Comparison of ENCODE assay signal across 1 cellular context in the genomic region with DNA sequence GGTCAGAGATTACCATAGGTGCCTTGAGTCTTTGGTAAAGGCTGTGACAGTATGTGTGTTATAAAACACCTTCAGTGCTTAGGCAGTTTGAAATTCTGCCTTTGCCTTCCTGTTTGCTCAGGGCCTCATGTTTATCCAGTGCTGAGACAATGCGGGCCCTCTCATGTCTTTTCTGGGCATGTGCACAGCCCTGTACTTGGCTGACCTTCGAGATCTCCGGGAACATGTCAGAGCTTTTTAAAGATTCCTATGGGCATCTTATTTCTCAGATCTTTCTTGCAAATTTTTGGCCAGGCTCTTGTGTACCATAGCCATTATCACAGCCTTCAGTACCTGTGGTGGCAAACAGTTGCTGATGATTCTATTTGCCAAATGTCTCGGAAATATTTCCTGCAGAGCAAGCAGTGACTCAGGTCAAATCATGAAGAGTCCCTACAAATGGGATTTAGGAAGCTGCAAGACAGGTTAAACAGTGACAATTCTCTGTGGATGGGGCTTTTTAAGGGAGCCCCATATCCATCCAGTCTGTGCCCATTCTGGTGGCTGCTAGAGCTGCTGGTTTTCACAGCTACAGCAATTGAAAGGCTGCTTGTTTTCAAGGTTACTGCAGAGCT.
TF ChIP-seq lines count a peak whose summit lies in the region.

No MANE protein-coding gene starts in this region.

TF ChIP-seq in HepG2, 621 proteins besides CTCF, POLR2A, EP300 and RAD21 (continued from another document and continues in another):
- TF ChIP-seq ZNF605 (CRISPR knock-in tag; IDR thresholded peaks at IDR 0.05) (peak; percentile 44; the same call in 1 of the 2 replicates), KLF16 (CRISPR knock-in tag; IDR thresholded peaks at IDR 0.05) (no peak), RBAK (CRISPR knock-in tag; IDR thresholded peaks at IDR 0.05) (no peak), ZNF816 (CRISPR knock-in tag; IDR thresholded peaks at IDR 0.05; ENCODE audit: borderline replicate concordance) (0 out of 2 replicates have a peak, but pooled peaks have one; percentile 14), CENPX (CRISPR knock-in tag; IDR thresholded peaks at IDR 0.05) (no peak), ZNF136 (CRISPR knock-in tag; IDR thresholded peaks at IDR 0.05; ENCODE audit: low read depth) (no peak; the same call in 1 of the 2 replicates), KLF11 (CRISPR knock-in tag; IDR thresholded peaks at IDR 0.05) (no peak), YEATS4 (CRISPR knock-in tag; IDR thresholded peaks at IDR 0.05; ENCODE audit: borderline replicate concordance) (no peak; the same call in 1 of the 2 replicates), NR2F2 (IDR thresholded peaks at IDR 0.05; ENCODE audit: borderline replicate concordance, low read depth) (no peak), ZNF282 (IDR thresholded peaks at IDR 0.05; ENCODE audit: partially characterized antibody) (no peak), POGZ (CRISPR knock-in tag; IDR thresholded peaks at IDR 0.05) (peak; percentile 83), TOE1 (CRISPR knock-in tag; IDR thresholded peaks at IDR 0.05) (no peak), SRF (IDR thresholded peaks at IDR 0.05; ENCODE audit: low read depth, low read length) (no peak), NR2F1 (CRISPR knock-in tag; IDR thresholded peaks at IDR 0.05) (no peak), SNAPC5 (CRISPR knock-in tag; IDR thresholded peaks at IDR 0.05; ENCODE audit: borderline replicate concordance) (no peak), ZNF614 (CRISPR knock-in tag; IDR thresholded peaks at IDR 0.05; ENCODE audit: borderline replicate concordance) (peak; percentile 80), ARID5B (CRISPR knock-in tag; IDR thresholded peaks at IDR 0.05) (peak; percentile 88), SP140L (CRISPR knock-in tag; IDR thresholded peaks at IDR 0.05; ENCODE audit: borderline replicate concordance) (no peak; the same call in 1 of the 2 replicates), NCOR1 (IDR thresholded peaks at IDR 0.05; ENCODE audit: borderline replicate concordance, low read length) (0 out of 2 replicates have a peak, but pooled peaks have one; percentile 30), TBX3 (IDR thresholded peaks at IDR 0.05; ENCODE audit: borderline replicate concordance) (peak; percentile 25; the same call in 1 of the 2 replicates), DPF2 (CRISPR knock-in tag; IDR thresholded peaks at IDR 0.05; ENCODE audit: borderline replicate concordance, low read depth) (no peak), GTF2F1 (IDR thresholded peaks at IDR 0.05; ENCODE audit: low read length) (no peak), ZNF263 (CRISPR knock-in tag; IDR thresholded peaks at IDR 0.05) (no peak), ZNF772 (CRISPR knock-in tag; IDR thresholded peaks at IDR 0.05) (no peak), PBX2 (CRISPR knock-in tag; IDR thresholded peaks at IDR 0.05) (no peak), TP53 (CRISPR knock-in tag; conservative IDR thresholded peaks at IDR 0.05) (no peak), IKZF4 (CRISPR knock-in tag; IDR thresholded peaks at IDR 0.05; ENCODE audit: borderline replicate concordance, low read depth, not compliant biosample characterization) (no peak), ZNF3 (CRISPR knock-in tag; IDR thresholded peaks at IDR 0.05) (no peak), NFIC (IDR thresholded peaks at IDR 0.05; ENCODE audit: low read length) (peak; percentile 43; the same call in 1 of the 2 replicates), ELF1 (CRISPR knock-in tag; IDR thresholded peaks at IDR 0.05) (peak; percentile 21; the same call in 1 of the 2 replicates), MYC (CRISPR knock-in tag; IDR thresholded peaks at IDR 0.05; ENCODE audit: borderline replicate concordance) (peak; percentile 71; the same call in 1 of the 2 replicates), HMGA1 (CRISPR knock-in tag; conservative IDR thresholded peaks at IDR 0.05) (no peak), ZNF616 (CRISPR knock-in tag; IDR thresholded peaks at IDR 0.05; ENCODE audit: low read depth) (no peak)
- TF ChIP-seq, protein P1, sequence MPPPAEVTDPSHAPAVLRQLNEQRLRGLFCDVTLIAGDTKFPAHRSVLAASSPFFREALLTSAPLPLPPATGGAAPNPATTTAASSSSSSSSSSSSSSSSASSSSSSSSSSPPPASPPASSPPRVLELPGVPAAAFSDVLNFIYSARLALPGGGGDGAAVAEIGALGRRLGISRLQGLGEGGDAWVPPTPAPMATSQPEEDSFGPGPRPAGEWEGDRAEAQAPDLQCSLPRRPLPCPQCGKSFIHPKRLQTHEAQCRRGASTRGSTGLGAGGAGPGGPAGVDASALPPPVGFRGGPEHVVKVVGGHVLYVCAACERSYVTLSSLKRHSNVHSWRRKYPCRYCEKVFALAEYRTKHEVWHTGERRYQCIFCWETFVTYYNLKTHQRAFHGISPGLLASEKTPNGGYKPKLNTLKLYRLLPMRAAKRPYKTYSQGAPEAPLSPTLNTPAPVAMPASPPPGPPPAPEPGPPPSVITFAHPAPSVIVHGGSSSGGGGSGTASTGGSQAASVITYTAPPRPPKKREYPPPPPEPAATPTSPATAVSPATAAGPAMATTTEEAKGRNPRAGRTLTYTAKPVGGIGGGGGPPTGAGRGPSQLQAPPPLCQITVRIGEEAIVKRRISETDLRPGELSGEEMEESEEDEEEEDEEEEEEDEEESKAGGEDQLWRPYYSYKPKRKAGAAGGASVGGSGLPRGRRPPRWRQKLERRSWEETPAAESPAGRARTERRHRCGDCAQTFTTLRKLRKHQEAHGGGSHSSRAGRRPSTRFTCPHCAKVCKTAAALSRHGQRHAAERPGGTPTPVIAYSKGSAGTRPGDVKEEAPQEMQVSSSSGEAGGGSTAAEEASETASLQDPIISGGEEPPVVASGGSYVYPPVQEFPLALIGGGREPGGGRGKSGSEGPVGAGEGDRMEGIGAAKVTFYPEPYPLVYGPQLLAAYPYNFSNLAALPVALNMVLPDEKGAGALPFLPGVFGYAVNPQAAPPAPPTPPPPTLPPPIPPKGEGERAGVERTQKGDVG (CRISPR knock-in tag; IDR thresholded peaks at IDR 0.05; ENCODE audit: borderline replicate concordance): no peak
- TF ChIP-seq, protein P2, sequence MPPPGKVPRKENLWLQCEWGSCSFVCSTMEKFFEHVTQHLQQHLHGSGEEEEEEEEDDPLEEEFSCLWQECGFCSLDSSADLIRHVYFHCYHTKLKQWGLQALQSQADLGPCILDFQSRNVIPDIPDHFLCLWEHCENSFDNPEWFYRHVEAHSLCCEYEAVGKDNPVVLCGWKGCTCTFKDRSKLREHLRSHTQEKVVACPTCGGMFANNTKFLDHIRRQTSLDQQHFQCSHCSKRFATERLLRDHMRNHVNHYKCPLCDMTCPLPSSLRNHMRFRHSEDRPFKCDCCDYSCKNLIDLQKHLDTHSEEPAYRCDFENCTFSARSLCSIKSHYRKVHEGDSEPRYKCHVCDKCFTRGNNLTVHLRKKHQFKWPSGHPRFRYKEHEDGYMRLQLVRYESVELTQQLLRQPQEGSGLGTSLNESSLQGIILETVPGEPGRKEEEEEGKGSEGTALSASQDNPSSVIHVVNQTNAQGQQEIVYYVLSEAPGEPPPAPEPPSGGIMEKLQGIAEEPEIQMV (CRISPR knock-in tag; IDR thresholded peaks at IDR 0.05; ENCODE audit: low read depth): no peak
- TF ChIP-seq, protein P3, sequence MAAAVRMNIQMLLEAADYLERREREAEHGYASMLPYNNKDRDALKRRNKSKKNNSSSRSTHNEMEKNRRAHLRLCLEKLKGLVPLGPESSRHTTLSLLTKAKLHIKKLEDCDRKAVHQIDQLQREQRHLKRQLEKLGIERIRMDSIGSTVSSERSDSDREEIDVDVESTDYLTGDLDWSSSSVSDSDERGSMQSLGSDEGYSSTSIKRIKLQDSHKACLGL (CRISPR knock-in tag; IDR thresholded peaks at IDR 0.05): no peak
- TF ChIP-seq, protein P4, sequence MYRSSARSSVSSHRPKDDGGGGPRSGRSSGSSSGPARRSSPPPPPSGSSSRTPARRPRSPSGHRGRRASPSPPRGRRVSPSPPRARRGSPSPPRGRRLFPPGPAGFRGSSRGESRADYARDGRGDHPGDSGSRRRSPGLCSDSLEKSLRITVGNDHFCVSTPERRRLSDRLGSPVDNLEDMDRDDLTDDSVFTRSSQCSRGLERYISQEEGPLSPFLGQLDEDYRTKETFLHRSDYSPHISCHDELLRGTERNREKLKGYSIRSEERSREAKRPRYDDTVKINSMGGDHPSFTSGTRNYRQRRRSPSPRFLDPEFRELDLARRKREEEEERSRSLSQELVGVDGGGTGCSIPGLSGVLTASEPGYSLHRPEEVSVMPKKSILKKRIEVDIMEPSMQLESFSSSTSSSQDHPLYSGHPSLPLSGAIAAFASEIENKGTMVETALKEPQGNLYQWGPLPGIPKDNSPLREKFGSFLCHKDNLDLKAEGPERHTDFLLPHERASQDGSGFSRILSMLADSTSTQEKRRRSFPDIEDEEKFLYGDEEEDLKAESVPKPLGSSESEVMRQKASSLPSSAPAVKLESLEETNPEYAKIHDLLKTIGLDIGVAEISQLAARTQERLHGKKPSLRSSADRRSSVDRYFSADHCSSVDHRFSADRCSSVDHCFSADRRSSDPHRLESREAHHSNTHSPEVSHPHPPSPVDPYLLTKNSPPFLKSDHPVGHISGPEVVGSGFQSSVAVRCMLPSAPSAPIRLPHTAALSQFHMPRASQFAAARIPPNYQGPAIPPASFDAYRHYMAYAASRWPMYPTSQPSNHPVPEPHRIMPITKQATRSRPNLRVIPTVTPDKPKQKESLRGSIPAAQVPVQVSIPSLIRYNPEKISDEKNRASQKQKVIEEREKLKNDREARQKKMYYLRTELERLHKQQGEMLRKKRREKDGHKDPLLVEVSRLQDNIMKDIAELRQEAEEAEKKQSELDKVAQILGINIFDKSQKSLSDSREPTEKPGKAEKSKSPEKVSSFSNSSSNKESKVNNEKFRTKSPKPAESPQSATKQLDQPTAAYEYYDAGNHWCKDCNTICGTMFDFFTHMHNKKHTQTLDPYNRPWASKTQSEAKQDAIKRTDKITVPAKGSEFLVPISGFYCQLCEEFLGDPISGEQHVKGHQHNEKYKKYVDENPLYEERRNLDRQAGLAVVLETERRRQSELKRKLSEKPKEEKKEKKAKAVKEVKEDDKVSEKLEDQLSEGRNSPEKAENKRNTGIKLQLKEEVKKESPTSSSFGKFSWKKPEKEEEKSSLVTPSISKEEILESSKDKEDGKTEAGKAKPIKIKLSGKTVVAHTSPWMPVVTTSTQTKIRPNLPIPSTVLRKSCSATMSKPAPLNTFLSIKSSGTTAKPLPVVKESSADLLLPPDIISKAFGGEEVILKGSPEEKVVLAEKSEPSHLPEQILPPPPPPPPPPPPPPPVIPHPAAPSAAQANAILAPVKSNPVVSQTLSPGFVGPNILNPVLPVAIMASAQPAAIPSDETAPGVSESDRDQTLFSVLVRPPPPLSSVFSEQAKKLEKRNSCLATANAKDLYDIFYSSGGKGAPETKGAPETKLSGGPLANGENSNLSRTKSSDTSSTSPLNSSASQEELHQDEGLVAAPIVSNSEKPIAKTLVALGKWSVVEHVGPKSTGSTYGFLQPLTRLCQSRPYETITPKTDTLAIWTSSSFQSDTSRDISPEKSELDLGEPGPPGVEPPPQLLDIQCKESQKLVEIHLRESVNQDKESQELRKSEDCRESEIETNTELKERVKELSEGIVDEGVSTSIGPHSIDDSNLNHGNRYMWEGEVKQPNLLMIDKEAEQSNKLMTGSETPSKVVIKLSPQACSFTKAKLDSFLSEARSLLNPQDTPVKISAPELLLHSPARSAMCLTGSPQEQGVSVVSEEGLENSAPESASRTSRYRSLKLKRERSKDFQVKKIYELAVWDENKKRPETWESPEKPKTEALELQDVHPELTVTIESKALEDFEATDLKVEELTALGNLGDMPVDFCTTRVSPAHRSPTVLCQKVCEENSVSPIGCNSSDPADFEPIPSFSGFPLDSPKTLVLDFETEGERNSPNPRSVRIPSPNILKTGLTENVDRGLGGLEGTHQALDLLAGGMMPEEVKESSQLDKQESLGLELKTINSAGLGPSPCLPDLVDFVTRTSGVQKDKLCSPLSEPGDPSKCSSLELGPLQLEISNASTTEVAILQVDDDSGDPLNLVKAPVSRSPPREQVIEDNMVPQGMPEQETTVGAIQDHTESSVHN (CRISPR knock-in tag; IDR thresholded peaks at IDR 0.05): no peak
- TF ChIP-seq, protein P5, sequence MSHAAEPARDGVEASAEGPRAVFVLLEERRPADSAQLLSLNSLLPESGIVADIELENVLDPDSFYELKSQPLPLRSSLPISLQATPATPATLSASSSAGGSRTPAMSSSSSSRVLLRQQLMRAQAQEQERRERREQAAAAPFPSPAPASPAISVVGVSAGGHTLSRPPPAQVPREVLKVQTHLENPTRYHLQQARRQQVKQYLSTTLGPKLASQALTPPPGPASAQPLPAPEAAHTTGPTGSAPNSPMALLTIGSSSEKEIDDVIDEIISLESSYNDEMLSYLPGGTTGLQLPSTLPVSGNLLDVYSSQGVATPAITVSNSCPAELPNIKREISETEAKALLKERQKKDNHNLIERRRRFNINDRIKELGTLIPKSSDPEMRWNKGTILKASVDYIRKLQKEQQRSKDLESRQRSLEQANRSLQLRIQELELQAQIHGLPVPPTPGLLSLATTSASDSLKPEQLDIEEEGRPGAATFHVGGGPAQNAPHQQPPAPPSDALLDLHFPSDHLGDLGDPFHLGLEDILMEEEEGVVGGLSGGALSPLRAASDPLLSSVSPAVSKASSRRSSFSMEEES (CRISPR knock-in tag; IDR thresholded peaks at IDR 0.05): no peak
